ENCODE assay signal across 1 cellular context in genomic region chr20:17536944-17537444, GRCh38.
TF ChIP-seq lines count a peak whose summit lies in the region.

No MANE protein-coding gene starts in this region.

TF ChIP-seq in HEK293, 187 proteins besides CTCF, POLR2A, EP300 and RAD21 (continued from another document):
- TF ChIP-seq, protein P1, sequence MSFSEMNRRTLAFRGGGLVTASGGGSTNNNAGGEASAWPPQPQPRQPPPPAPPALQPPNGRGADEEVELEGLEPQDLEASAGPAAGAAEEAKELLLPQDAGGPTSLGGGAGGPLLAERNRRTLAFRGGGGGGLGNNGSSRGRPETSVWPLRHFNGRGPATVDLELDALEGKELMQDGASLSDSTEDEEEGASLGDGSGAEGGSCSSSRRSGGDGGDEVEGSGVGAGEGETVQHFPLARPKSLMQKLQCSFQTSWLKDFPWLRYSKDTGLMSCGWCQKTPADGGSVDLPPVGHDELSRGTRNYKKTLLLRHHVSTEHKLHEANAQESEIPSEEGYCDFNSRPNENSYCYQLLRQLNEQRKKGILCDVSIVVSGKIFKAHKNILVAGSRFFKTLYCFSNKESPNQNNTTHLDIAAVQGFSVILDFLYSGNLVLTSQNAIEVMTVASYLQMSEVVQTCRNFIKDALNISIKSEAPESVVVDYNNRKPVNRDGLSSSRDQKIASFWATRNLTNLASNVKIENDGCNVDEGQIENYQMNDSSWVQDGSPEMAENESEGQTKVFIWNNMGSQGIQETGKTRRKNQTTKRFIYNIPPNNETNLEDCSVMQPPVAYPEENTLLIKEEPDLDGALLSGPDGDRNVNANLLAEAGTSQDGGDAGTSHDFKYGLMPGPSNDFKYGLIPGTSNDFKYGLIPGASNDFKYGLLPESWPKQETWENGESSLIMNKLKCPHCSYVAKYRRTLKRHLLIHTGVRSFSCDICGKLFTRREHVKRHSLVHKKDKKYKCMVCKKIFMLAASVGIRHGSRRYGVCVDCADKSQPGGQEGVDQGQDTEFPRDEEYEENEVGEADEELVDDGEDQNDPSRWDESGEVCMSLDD (tag by site-specific recombination; IDR thresholded peaks at IDR 0.05), result no peak
- no peak for TF ChIP-seq EGR2 (tag by site-specific recombination; IDR thresholded peaks at IDR 0.05; ENCODE audit: low read depth)
- TF ChIP-seq SCRT2 (tag by site-specific recombination; IDR thresholded peaks at IDR 0.05), result no peak
- TF ChIP-seq ZNF776 (tag by site-specific recombination; IDR thresholded peaks at IDR 0.05; ENCODE audit: borderline replicate concordance), result no peak
- TF ChIP-seq ZNF560 (tag by site-specific recombination; IDR thresholded peaks at IDR 0.05; ENCODE audit: borderline replicate concordance), result no peak
- no peak for TF ChIP-seq ZNF626 (tag by site-specific recombination; IDR thresholded peaks at IDR 0.05)
- no peak for TF ChIP-seq ZNF175 (tag by site-specific recombination; IDR thresholded peaks at IDR 0.05)
- no peak for TF ChIP-seq ZNF174 (tag by site-specific recombination; IDR thresholded peaks at IDR 0.05)
- no peak for TF ChIP-seq REPIN1 (tag by site-specific recombination; IDR thresholded peaks at IDR 0.05; ENCODE audit: low read depth)
- TF ChIP-seq ZNF549 (tag by site-specific recombination; IDR thresholded peaks at IDR 0.05), result no peak
- TF ChIP-seq ZFHX2 (tag by site-specific recombination; conservative IDR thresholded peaks at IDR 0.05), result no peak
- peak; percentile 86; the same call in 1 of the 2 replicates for TF ChIP-seq TRIM28 (IDR thresholded peaks at IDR 0.05; ENCODE audit: borderline replicate concordance, low read length)
- no peak for TF ChIP-seq ZNF133 (tag by site-specific recombination; IDR thresholded peaks at IDR 0.05)
- no peak for TF ChIP-seq KLF8 (tag by site-specific recombination; IDR thresholded peaks at IDR 0.05)
- no peak for TF ChIP-seq ZNF214 (tag by site-specific recombination; IDR thresholded peaks at IDR 0.05; ENCODE audit: borderline replicate concordance)
